Comparison of ENCODE assay signal across 14 cellular contexts in the genomic region with DNA sequence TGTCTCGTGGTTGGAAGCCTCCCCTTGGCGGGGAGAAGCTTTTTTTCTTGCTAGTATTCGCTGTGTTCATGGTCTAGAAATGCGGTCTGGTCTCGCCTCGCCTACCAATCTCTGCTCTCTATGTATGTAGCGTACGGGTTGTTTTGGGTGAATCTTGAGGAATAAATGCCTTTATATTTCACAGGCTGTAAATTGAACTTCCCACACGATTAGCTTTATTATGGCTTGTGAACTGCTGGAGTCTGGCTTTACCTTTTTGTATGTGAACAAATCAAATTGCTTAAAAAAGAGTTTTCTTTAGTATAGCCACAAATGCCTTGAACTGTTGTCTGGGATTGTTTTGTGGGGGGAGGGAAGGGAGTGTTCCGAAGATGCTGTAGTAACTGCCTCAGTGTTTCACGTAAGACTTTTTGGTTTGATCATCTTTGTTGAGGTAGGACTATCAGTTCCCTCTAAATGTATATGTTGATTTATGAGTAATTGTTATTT. TPM values are rescaled to one million over a fixed set of nuclear protein-coding genes. Genes with fewer than 3 reads are reported as not detected.
DNase-seq lines count a peak whose midpoint lies in the region; ATAC-seq, FAIRE-seq and TF ChIP-seq lines count a peak whose summit lies in the region.
"Had no signal": no experiment of that assay in that cellular context is flagged by ENCODE, and none has a peak within 500 bp of the region (broad histone marks: within the 10 kb centered on the region; RNA-seq: fewer than 3 reads in every experiment).

No MANE protein-coding gene starts in this region.

- H3K4me3 ChIP-seq in NT2/D1 (ENCODE audit: insufficient read length, low read depth) (peak overlapping the region; percentile 45), endodermal cell (ENCODE audit: low read length) (no peak overlapping the region), stomach (peak overlapping the region; percentile 32 to 52 (median 40))

- H3K27me3 ChIP-seq in NT2/D1 (ENCODE audit: insufficient read depth, insufficient read length), result peaks cover 60% of the 10 kb centered on the region
- peaks cover 94% of the 10 kb centered on the region for H3K27me3 ChIP-seq in endodermal cell (ENCODE audit: control insufficient read depth, insufficient read depth, low read length, poor library complexity, severe bottlenecking)
- peaks cover 25 to 100% (median 79%) of the 10 kb centered on the region in 3 donors for H3K27me3 ChIP-seq in stomach

- no peaks in the 10 kb centered on the region for H3K9me3 ChIP-seq in NT2/D1 (ENCODE audit: insufficient read depth, low read length)
- no peaks in the 10 kb centered on the region for H3K9me3 ChIP-seq in endodermal cell (ENCODE audit: control insufficient read depth, low read length)
- H3K9me3 ChIP-seq in stomach, result no peaks in the 10 kb centered on the region
- H3K9me3 ChIP-seq: gastroesophageal sphincter, neutrophil had no signal

- H3K27ac Mint-ChIP-seq in activated naive CD4-positive, alpha-beta T cell treated with anti-CD3 and anti-CD28 coated beads, Interleukin-2, amount 10 ng/mL, durations not matched to agents 7 days and 5 days, result peak overlapping the region; percentile 71
- no peak overlapping the region for H3K27ac Mint-ChIP-seq in endodermal cell

- no peak for DNase-seq in activated naive CD4-positive, alpha-beta T cell treated with anti-CD3 and anti-CD28 coated beads, Interleukin-2, amount 10 ng/mL, durations not matched to agents 7 days and 5 days
- no peak for DNase-seq in activated naive CD4-positive, alpha-beta T cell (lab: John Stamatoyannopoulos, UW)
- DNase-seq in NT2/D1 (ENCODE audit: low read depth, low spot score), result no peak
- DNase-seq in endodermal cell, result no peak
- DNase-seq in stomach, result no peak
- DNase-seq in GM12891 (ENCODE audit: insufficient read length, low spot score), result no peak
- DNase-seq: activated CD4-positive, alpha-beta T cell treated with anti-CD3 and anti-CD28 coated beads for 1 hour had no signal

- ATAC-seq in HG02623 (IDR thresholded peaks at IDR 0.05; ENCODE audit: unreplicated experiment) (no peak), HG02763 (IDR thresholded peaks at IDR 0.05; ENCODE audit: unreplicated experiment) (no peak)
- ATAC-seq: gastroesophageal sphincter, HCT116 had no signal

- TF ChIP-seq POLR2A in stomach (IDR thresholded peaks at IDR 0.05), result no peak
- TF ChIP-seq POLR2A in GM12891 (IDR thresholded peaks at IDR 0.05; ENCODE audit: low read depth, low read length), result no peak

- TF ChIP-seq CTCF in endodermal cell (conservative IDR thresholded peaks at IDR 0.05) (no peak), stomach (IDR thresholded peaks at IDR 0.05) (no peak)

- intact Hi-C loops in stomach (cut with DNase I; ENCODE audit: low total_unique reads), result no loop called here

- no peak for FAIRE-seq in GM12891 (lab: Jason Lieb, UNC)
- FAIRE-seq: bronchial epithelial cell had no signal

- H3K27me3 Mint-ChIP-seq in activated naive CD4-positive, alpha-beta T cell treated with anti-CD3 and anti-CD28 coated beads, Interleukin-2, amount 10 ng/mL, durations not matched to agents 7 days and 5 days, result peaks cover 87% of the 10 kb centered on the region
- H3K27me3 Mint-ChIP-seq in endodermal cell (ENCODE audit: insufficient read depth), result peaks cover 88% of the 10 kb centered on the region

- H3K9me3 Mint-ChIP-seq in activated naive CD4-positive, alpha-beta T cell treated with anti-CD3 and anti-CD28 coated beads, Interleukin-2, amount 10 ng/mL, durations not matched to agents 7 days and 5 days, result no peaks in the 10 kb centered on the region
- H3K9me3 Mint-ChIP-seq in endodermal cell, result no peaks in the 10 kb centered on the region

- peaks cover 2% of the 10 kb centered on the region for H3K36me3 Mint-ChIP-seq in activated naive CD4-positive, alpha-beta T cell treated with anti-CD3 and anti-CD28 coated beads, Interleukin-2, amount 10 ng/mL, durations not matched to agents 7 days and 5 days
- H3K36me3 Mint-ChIP-seq in endodermal cell (ENCODE audit: low read depth), result no peaks in the 10 kb centered on the region

- peaks cover 17% of the 10 kb centered on the region for H3K4me1 Mint-ChIP-seq in activated naive CD4-positive, alpha-beta T cell treated with anti-CD3 and anti-CD28 coated beads, Interleukin-2, amount 10 ng/mL, durations not matched to agents 7 days and 5 days
- peaks cover 15% of the 10 kb centered on the region for H3K4me1 Mint-ChIP-seq in endodermal cell

- H3K36me3 ChIP-seq in NT2/D1 (ENCODE audit: insufficient read depth, insufficient read length, low read length) (no peaks in the 10 kb centered on the region), endodermal cell (ENCODE audit: control insufficient read depth, insufficient read depth, low read length) (no peaks in the 10 kb centered on the region), stomach (no peaks in the 10 kb centered on the region)
- H3K36me3 ChIP-seq: gastroesophageal sphincter, neutrophil had no signal

- CTCF ChIA-PET in activated naive CD4-positive, alpha-beta T cell treated with anti-CD3 and anti-CD28 coated beads, Interleukin-2, amount 10 ng/mL, durations not matched to agents 7 days and 5 days (lab: Charles Lee), result interaction anchor here (3.5 kb wide), 1 partner anchor 11 kb away, joined by 10 read pairs; no protein-coding TSS in a partner anchor

- 10% methylated on average over 11 of the region's 11 CpGs; no CpG with 5 or more reads in 1 of the 2 experiments for WGBS in endodermal cell (ENCODE audit: insufficient coverage in 1 of 2, insufficient read length in 1 of 2), 2 experiments
- 11 to 17% (median 15%) methylated on average over 11 of the region's 11 CpGs for WGBS in stomach, 5 donors

- TF ChIP-seq EP300 in stomach (IDR thresholded peaks at IDR 0.05), result no peak

- H3K4me1 ChIP-seq in NT2/D1 (ENCODE audit: insufficient read depth, insufficient read length), result peaks cover 6% of the 10 kb centered on the region
- H3K4me1 ChIP-seq in endodermal cell (ENCODE audit: control insufficient read depth, insufficient read depth, low read length), result no peaks in the 10 kb centered on the region
- H3K4me1 ChIP-seq in stomach, result peaks cover 27 to 39% (median 33%) of the 10 kb centered on the region in 4 donors

- peak overlapping the region; percentile 45 for H3K4me3 Mint-ChIP-seq in activated naive CD4-positive, alpha-beta T cell treated with anti-CD3 and anti-CD28 coated beads, Interleukin-2, amount 10 ng/mL, durations not matched to agents 7 days and 5 days
- peak overlapping the region; percentile 40 for H3K4me3 Mint-ChIP-seq in endodermal cell

- H3K9ac ChIP-seq in NT2/D1 (ENCODE audit: insufficient read length, low read depth), result peak overlapping the region; percentile 67
- H3K9ac ChIP-seq in endodermal cell (ENCODE audit: extremely low read depth, low read length, poor library complexity, severe bottlenecking), result no peak overlapping the region

- H3K27ac ChIP-seq in endodermal cell (ENCODE audit: low read depth, low read length), result no peak overlapping the region
- H3K27ac ChIP-seq in stomach, result no peak overlapping the region
- H3K27ac ChIP-seq: gastroesophageal sphincter, HL-60, neutrophil had no signal

TF ChIP-seq in GM12891, 5 proteins besides CTCF, POLR2A, EP300 and RAD21:
- TF ChIP-seq PAX5 (IDR thresholded peaks at IDR 0.05; ENCODE audit: insufficient read depth, low read length, severe bottlenecking), result no peak
- TF ChIP-seq TAF1 (IDR thresholded peaks at IDR 0.05; ENCODE audit: low read depth, low read length), result no peak
- no peak for TF ChIP-seq POLR2AphosphoS5 (IDR thresholded peaks at IDR 0.05; ENCODE audit: low read depth, low read length)
- TF ChIP-seq SPI1 (IDR thresholded peaks at IDR 0.05; ENCODE audit: low read depth, low read length), result no peak
- no peak for TF ChIP-seq POU2F2 (IDR thresholded peaks at IDR 0.05; ENCODE audit: low read depth, low read length)

RNA-seq across cellular contexts. Expression of a gene that starts 2.2 kb away (rescaled TPM):
- total RNA-seq in endodermal cell (under 1 TPM; 0.35 to 0.73 TPM), stomach (10 to 100 TPM in 1 of 5 donors, 1 to 10 TPM in 1, not detected in 3; 2.0 to 23.2 TPM)
- polyA plus RNA-seq in endodermal cell (2013, experiment 1 of 2), result 50.3 TPM
- 46.7 TPM for polyA plus RNA-seq in endodermal cell (2013, experiment 2 of 2)
- 1 to 10 TPM in 2 of 3 donors, under 1 TPM in 1; 0.48 to 2.1 (median 1.4) TPM for polyA plus RNA-seq in stomach
- 0.03 TPM for polyA plus RNA-seq in GM12891 (2012; ENCODE audit: low read depth, missing spikeins)
- total RNA-seq: bronchial epithelial cell had no signal
